Comparison of ENCODE assay signal across 1 cellular context in genomic region chr2:26316845-26317244, GRCh38.
TF ChIP-seq lines count a peak whose summit lies in the region.

No MANE protein-coding gene starts in this region.

TF ChIP-seq in HepG2, 621 proteins besides CTCF, POLR2A, EP300 and RAD21:
- TF ChIP-seq ZNF513 (CRISPR knock-in tag; conservative IDR thresholded peaks at IDR 0.05) (no peak), DMAP1 (CRISPR knock-in tag; IDR thresholded peaks at IDR 0.05) (no peak), NR2F2 (IDR thresholded peaks at IDR 0.05; ENCODE audit: borderline replicate concordance, low read depth) (no peak), ZNF329 (CRISPR knock-in tag; IDR thresholded peaks at IDR 0.05; ENCODE audit: low read depth) (no peak), TOPORS (CRISPR knock-in tag; IDR thresholded peaks at IDR 0.05) (no peak), SNAPC5 (CRISPR knock-in tag; IDR thresholded peaks at IDR 0.05; ENCODE audit: borderline replicate concordance) (no peak), ZFP62 (CRISPR knock-in tag; IDR thresholded peaks at IDR 0.05) (no peak), AGO2 (optimal IDR thresholded peaks at IDR 0.05; ENCODE audit: low read depth, low read length) (no peak), ZNF17 (CRISPR knock-in tag; IDR thresholded peaks at IDR 0.05) (no peak), MLLT10 (CRISPR knock-in tag; IDR thresholded peaks at IDR 0.05) (no peak), ZBTB2 (CRISPR knock-in tag; IDR thresholded peaks at IDR 0.05; ENCODE audit: low read depth) (no peak), ADNP (CRISPR knock-in tag; IDR thresholded peaks at IDR 0.05) (no peak), KLF12 (CRISPR knock-in tag; IDR thresholded peaks at IDR 0.05; ENCODE audit: borderline replicate concordance) (no peak)
